ENCODE assay signal across 11 cellular contexts in genomic region chr19:48551437-48552302, GRCh38. TPM values are rescaled to one million over a fixed set of nuclear protein-coding genes. Genes with fewer than 3 reads are reported as not detected.
DNase-seq lines count a peak whose midpoint lies in the region; ATAC-seq, FAIRE-seq and TF ChIP-seq lines count a peak whose summit lies in the region.
"Had no signal": no experiment of that assay in that cellular context is flagged by ENCODE, and none has a peak within 500 bp of the region (broad histone marks: within the 10 kb centered on the region; RNA-seq: fewer than 3 reads in every experiment).

Gene SULT2B1 (plus strand): TSS chr19:48552172. CDS start chr19:48552253, 81 bp downstream.

- no peak for DNase-seq in GM23338 (ENCODE audit: low spot score)
- DNase-seq in NCI-H2029 (lab: John Stamatoyannopoulos, UW) = peak; percentile 88
- no peak for DNase-seq in GM12878 (ENCODE audit: low read depth, low spot score)
- no peak for DNase-seq in omental fat pad (ENCODE audit: low spot score)
- DNase-seq in stimulated activated CD8-positive, alpha-beta memory T cell treated with anti-CD3 and anti-CD28 coated beads, Interleukin-4, amount 100 ng/mL, for 48 hours = no peak
- no peak for DNase-seq in H4 (ENCODE audit: low spot score)
- DNase-seq: activated B cell treated with CpG ODN at 0.5 μM for 24 hours; central memory CD4-positive, alpha-beta T cell had no signal

- H3K4me1 ChIP-seq in GM23338 (ENCODE audit: insufficient read depth) (peaks cover 10% of the 10 kb centered on the region), GM12878 (ENCODE audit: control insufficient read depth, insufficient read depth, low read length) (no peaks in the 10 kb centered on the region), mucosa of rectum (ENCODE audit: control insufficient read depth in 2 of 2, insufficient read depth in 2 of 2, low read length in 2 of 2) (peaks cover 17 to 25% of the 10 kb centered on the region in 2 donors)

- H3K36me3 ChIP-seq in GM23338 (ENCODE audit: insufficient read depth) = no peaks in the 10 kb centered on the region
- no peaks in the 10 kb centered on the region for H3K36me3 ChIP-seq in GM12878 (ENCODE audit: control insufficient read depth in 2 of 2, insufficient read depth in 2 of 2, low read length in 1 of 2)
- no peaks in the 10 kb centered on the region for H3K36me3 ChIP-seq in mucosa of rectum (ENCODE audit: control insufficient read depth in 2 of 2, insufficient read depth in 2 of 2, low read length in 2 of 2)

- no peaks in the 10 kb centered on the region for H3K36me3 Mint-ChIP-seq in GM23338 (ENCODE audit: low read depth)

- H3F3A ChIP-seq in GM23338 (replicated peaks; ENCODE audit: low read depth) = peaks cover 19% of the 10 kb centered on the region; the same call in 1 of the 2 replicates

- H3K9me3 ChIP-seq in GM12878 (replicated peaks; ENCODE audit: control insufficient read depth, insufficient read depth, low read length) = no peaks in the 10 kb centered on the region
- no peaks in the 10 kb centered on the region for H3K9me3 ChIP-seq in mucosa of rectum (ENCODE audit: control insufficient read depth in 2 of 2, low read length in 2 of 2)

- TF ChIP-seq CTCF in GM23338 (conservative IDR thresholded peaks at IDR 0.05; ENCODE audit: low read depth in 2 of 2) = no peak
- TF ChIP-seq CTCF in GM12878 (IDR thresholded peaks at IDR 0.05 in 2 of 3, conservative IDR thresholded peaks at IDR 0.05 in 1 of 3; ENCODE audit: control insufficient read depth in 2 of 3, extremely low read depth in 1 of 3, insufficient read depth in 1 of 3, low read depth in 3 of 3, low read length in 3 of 3) = no peak
- no peak for TF ChIP-seq CTCF in omental fat pad (IDR thresholded peaks at IDR 0.05)

- WGBS in GM12878 (ENCODE audit: insufficient coverage, insufficient replicate concordance, low lambda C conversion rate, missing lambda C conversion rate) = 39% methylated on average over 32 of the region's 36 CpGs

- no peaks in the 10 kb centered on the region for H3K9me3 Mint-ChIP-seq in GM23338
- H3K9me3 Mint-ChIP-seq: activated B cell treated with CpG ODN at 0.5 μM for 24 hours; activated T-helper 17 cell treated with anti-CD3 and anti-CD28 coated beads, Interleukin-2, amount 50 U/mL, for 72 hours had no signal

- H3K4me3 Mint-ChIP-seq in GM23338 = no peak within 1 kb of the TSS; the same call in 2 of the 3 replicates
- H3K4me3 Mint-ChIP-seq: activated B cell treated with CpG ODN at 0.5 μM for 24 hours; activated T-helper 17 cell treated with anti-CD3 and anti-CD28 coated beads, Interleukin-2, amount 50 U/mL, for 72 hours had no signal

- in situ Hi-C loops in GM12878 (cut with MboI) = loop anchor here (25.0 kb wide), 1 partner anchor 689 kb away; the partner anchor contains the start of gene TPRX2

- no peaks in the 10 kb centered on the region for H3K27me3 ChIP-seq in GM23338 (ENCODE audit: insufficient read depth)
- H3K27me3 ChIP-seq in GM12878 (replicated peaks in 1 of 2; ENCODE audit: control insufficient read depth in 2 of 2, insufficient read depth in 2 of 2, low read length in 1 of 2) = no peaks in the 10 kb centered on the region; a peak in 1 of 4 replicates
- peaks cover 0 to 16% of the 10 kb centered on the region in 2 donors for H3K27me3 ChIP-seq in mucosa of rectum (ENCODE audit: control insufficient read depth in 2 of 2, insufficient read depth in 2 of 2, low read length in 2 of 2)

- intact Hi-C loops in GM12878 (cut with micrococcal nuclease; ENCODE audit: unreplicated experiment) = no loop called here

- H3K4me1 Mint-ChIP-seq in GM23338 = peaks cover 27% of the 10 kb centered on the region
- H3K4me1 Mint-ChIP-seq: activated B cell treated with CpG ODN at 0.5 μM for 24 hours; activated T-helper 17 cell treated with anti-CD3 and anti-CD28 coated beads, Interleukin-2, amount 50 U/mL, for 72 hours had no signal

- CTCF ChIA-PET in GM12878 (lab: Yijun Ruan, JAX) = interaction anchor here (1.0 kb wide), 1 partner anchor 62 kb away, joined by 3 read pairs; no protein-coding TSS in a partner anchor

- BruUV-seq in GM12878 (replicated peaks; lab: Mats Ljungman, UMichigan) = no TSS peak

- H3K79me2 ChIP-seq in GM23338 (replicated peaks; ENCODE audit: insufficient read depth) (no peaks in the 10 kb centered on the region), GM12878 (ENCODE audit: control insufficient read depth, insufficient read depth, low read length) (no peaks in the 10 kb centered on the region)

- H4K20me1 ChIP-seq in GM23338 (replicated peaks; ENCODE audit: insufficient read depth) (no peaks in the 10 kb centered on the region), GM12878 (ENCODE audit: control insufficient read depth, insufficient read depth) (no peaks in the 10 kb centered on the region)

- TF ChIP-seq POLR2A in GM12878 (IDR thresholded peaks at IDR 0.05; ENCODE audit: low read depth, low read length) = no peak

- SMC1A ChIA-PET in GM12878 (lab: Charles Lee; ENCODE audit: uncharacterized antibody, unreplicated experiment) = no interaction called here

- peak within 1 kb of the TSS; percentile 92; the same call in 1 of the 2 replicates for H3K27ac ChIP-seq in GM23338 (ENCODE audit: low read depth)
- no peak within 1 kb of the TSS for H3K27ac ChIP-seq in GM12878 (ENCODE audit: control insufficient read depth, insufficient read depth)
- no peak within 1 kb of the TSS for H3K27ac ChIP-seq in mucosa of rectum (ENCODE audit: low read depth in 2 of 2, low read length in 2 of 2)

- no peak for TF ChIP-seq EP300 in GM12878 (IDR thresholded peaks at IDR 0.05; ENCODE audit: borderline replicate concordance in 1 of 2, control insufficient read depth in 1 of 2, low read depth in 2 of 2, low read length in 2 of 2)

- no peak within 1 kb of the TSS for H3K4me3 ChIP-seq in GM23338
- no peak within 1 kb of the TSS for H3K4me3 ChIP-seq in GM12878
- H3K4me3 ChIP-seq in mucosa of rectum (ENCODE audit: low read length in 2 of 2) = peak within 1 kb of the TSS; percentile 16 to 33

- peaks cover 9% of the 10 kb centered on the region for H3K27me3 Mint-ChIP-seq in GM23338 (ENCODE audit: insufficient read depth, low read depth, poor library complexity)

- RAD21 ChIA-PET in GM12878 (lab: Charles Lee; ENCODE audit: unreplicated experiment) = no interaction called here

- no peak within 1 kb of the TSS for H2AFZ ChIP-seq in GM23338
- H2AFZ ChIP-seq in GM12878 (ENCODE audit: control insufficient read depth, low read depth, low read length) = no peak within 1 kb of the TSS

- POLR2A ChIA-PET in GM12878 (lab: Charles Lee) = interaction anchor here (0.6 kb wide), 1 partner anchor 442 kb away, joined by 3 read pairs; the partner anchor contains the start of gene RUVBL2

- H3K27ac Mint-ChIP-seq in GM23338 = no peak within 1 kb of the TSS
- H3K27ac Mint-ChIP-seq: activated B cell treated with CpG ODN at 0.5 μM for 24 hours; activated T-helper 17 cell treated with anti-CD3 and anti-CD28 coated beads, Interleukin-2, amount 50 U/mL, for 72 hours had no signal

- TF ChIP-seq RAD21 in GM12878 (IDR thresholded peaks at IDR 0.05; ENCODE audit: insufficient read depth, low read depth, low read length) = no peak

- FAIRE-seq in GM12878 (lab: Jason Lieb, UNC) = no peak

- H3K9ac ChIP-seq in GM12878 (ENCODE audit: control insufficient read depth, insufficient read depth, low read length) = no peak within 1 kb of the TSS
- no peak within 1 kb of the TSS for H3K9ac ChIP-seq in mucosa of rectum (ENCODE audit: low read depth in 1 of 2, low read length in 2 of 2)

- ATAC-seq in GM23338 (no peak), GM12878 (no peak), omental fat pad (ENCODE audit: low FRiP score) (no peak), HG03520 (IDR thresholded peaks at IDR 0.05; ENCODE audit: unreplicated experiment) (no peak)
- ATAC-seq: activated T-helper 17 cell treated with anti-CD3 and anti-CD28 coated beads, Interleukin-2, amount 50 U/mL, for 72 hours had no signal

- H3K4me2 ChIP-seq in GM23338 (no peak within 1 kb of the TSS), GM12878 (ENCODE audit: control insufficient read depth, insufficient read depth) (no peak within 1 kb of the TSS)

- peaks cover 7% of the 10 kb centered on the region for H3K9me2 ChIP-seq in GM23338 (ENCODE audit: insufficient read depth)

TF ChIP-seq in GM23338, 12 proteins besides CTCF, POLR2A, EP300 and RAD21 (continues in another document):
- TF ChIP-seq EZH2phosphoT487 (IDR thresholded peaks at IDR 0.05; ENCODE audit: unreplicated experiment) = no peak

TF ChIP-seq in GM12878, 131 proteins besides CTCF, POLR2A, EP300 and RAD21:
- TF ChIP-seq NFYA (IDR thresholded peaks at IDR 0.05; ENCODE audit: borderline replicate concordance, low read depth, low read length) = no peak
- peak; percentile 86 for TF ChIP-seq ZNF24 (IDR thresholded peaks at IDR 0.05)
TF ChIP-seq in GM12878: peak in this region for 1.

RNA-seq across cellular contexts. Expression of gene SULT2B1, which starts in this region (rescaled TPM):
- total RNA-seq in GM23338 (2014; rRNA removed; shearing (Covaris generic)) = 1.3 TPM in 1 of 2 replicates, not detected in the other
- polyA plus RNA-seq in GM23338 (2016; fragmentation: Nextera tagmentation; extraction: Ambion mirVana) = 2.3 and 2.5 TPM in 2 replicates
- not detected in 2 replicates for total RNA-seq in GM12878 (2013; cell fraction: nucleolus; rRNA removed)
- total RNA-seq in GM12878 (2014; rRNA removed) = not detected in 2 replicates
- not detected in 2 replicates for total RNA-seq in GM12878 (2014; rRNA removed; fragmentation: Illumina TruSeq; extraction: Trizol)
- total RNA-seq in GM12878 (2021) = 0.16 TPM in 1 of 2 replicates, not detected in the other
- not detected for polyA plus RNA-seq in GM12878 (2011; ENCODE audit: low read depth)
- polyA plus RNA-seq in GM12878 (2011; rRNA removed) = not detected in 2 replicates
- not detected in 2 replicates for polyA plus RNA-seq in GM12878 (2011; cell fraction: cytosol; rRNA removed)
- not detected in 2 replicates for polyA plus RNA-seq in GM12878 (2011; cell fraction: nucleus; rRNA removed)
- polyA plus RNA-seq in GM12878 (2012) = 0.11 and 0.22 TPM in 2 replicates
- not detected in 2 replicates for polyA plus RNA-seq in GM12878 (2014; fragmentation: Illumina TruSeq; extraction: Trizol)
- polyA plus RNA-seq in GM12878 (2014; fragmentation: Nextera tagmentation; extraction: Ambion mirVana) = not detected
- 0.23 TPM in 1 of 2 replicates, not detected in the other for polyA plus RNA-seq in GM12878 (2014; rRNA removed)
- polyA plus RNA-seq in GM12878 (2016; fragmentation: Nextera tagmentation; extraction: Ambion mirVana) = under 1 TPM; 0.11 to 0.14 TPM
- not detected in 2 replicates for polyA minus RNA-seq in GM12878 (2011; rRNA and poly(A)+ RNA removed)
- not detected in 2 replicates for polyA minus RNA-seq in GM12878 (2011; cell fraction: cytosol; rRNA and poly(A)+ RNA removed)
- polyA minus RNA-seq in GM12878 (2011; cell fraction: nucleus; rRNA and poly(A)+ RNA removed) = not detected in 2 replicates
- not detected for total RNA-seq in omental fat pad
- total RNA-seq in H4 (2014; rRNA removed; shearing (Covaris generic)) = 0.23 TPM in 1 of 2 replicates, not detected in the other
- total RNA-seq: activated B cell treated with CpG ODN at 0.5 μM for 24 hours; activated T-helper 17 cell treated with anti-CD3 and anti-CD28 coated beads, Interleukin-2, amount 50 U/mL, for 72 hours had no signal

Comparison
In these comparisons a context has a peak if more than half of its experiments do, and no peak if none do; other contexts are left out.
1. H3K4me3 ChIP-seq: peak in mucosa of rectum (2 of 2); none in GM23338 (single experiment) and GM12878 (single experiment).